20 cellular contexts compared by ENCODE assay signal in genomic region chr2:16028644-16029043, GRCh38.
DNase-seq lines count a peak whose midpoint lies in the region; ATAC-seq and TF ChIP-seq lines count a peak whose summit lies in the region.
"Had no signal": no experiment of that assay in that cellular context is flagged by ENCODE, and none has a peak within 500 bp of the region (broad histone marks: within the 10 kb centered on the region; RNA-seq: fewer than 3 reads in every experiment).

No MANE protein-coding gene starts in this region.

- ATAC-seq in activated naive CD8-positive, alpha-beta T cell treated with anti-CD3 and anti-CD28 coated beads, Interleukin-2, amount 50 U/mL, for 24 hours, result peak; percentile 61
- ATAC-seq: GM12878 had no signal

- no peaks in the 10 kb centered on the region for H3K9me3 Mint-ChIP-seq in activated naive CD8-positive, alpha-beta T cell treated with anti-CD3 and anti-CD28 coated beads, Interleukin-2, amount 50 U/mL, for 24 hours
- no peaks in the 10 kb centered on the region for H3K9me3 Mint-ChIP-seq in activated naive CD8-positive, alpha-beta T cell treated with anti-CD3 and anti-CD28 coated beads for 36 hours
- H3K9me3 Mint-ChIP-seq in neural progenitor cell, result no peaks in the 10 kb centered on the region
- no peaks in the 10 kb centered on the region for H3K9me3 Mint-ChIP-seq in activated CD4-positive, alpha-beta memory T cell treated with anti-CD3 and anti-CD28 coated beads, Interleukin-2, amount 10 ng/mL, durations not matched to agents 7 days and 5 days
- H3K9me3 Mint-ChIP-seq: CD4-positive, alpha-beta T cell had no signal

- H2AFZ ChIP-seq in neural progenitor cell (replicated peaks) (no peak overlapping the region), MM.1S (ENCODE audit: low read length) (no peak overlapping the region)

- H3K79me2 ChIP-seq in neural progenitor cell (ENCODE audit: low read depth) (no peaks in the 10 kb centered on the region), MM.1S (ENCODE audit: low read length) (no peaks in the 10 kb centered on the region)

- no peaks in the 10 kb centered on the region for H3K36me3 Mint-ChIP-seq in activated naive CD8-positive, alpha-beta T cell treated with anti-CD3 and anti-CD28 coated beads, Interleukin-2, amount 50 U/mL, for 24 hours (ENCODE audit: low read depth)
- no peaks in the 10 kb centered on the region for H3K36me3 Mint-ChIP-seq in activated naive CD8-positive, alpha-beta T cell treated with anti-CD3 and anti-CD28 coated beads for 36 hours
- no peaks in the 10 kb centered on the region for H3K36me3 Mint-ChIP-seq in neural progenitor cell
- H3K36me3 Mint-ChIP-seq in activated CD4-positive, alpha-beta memory T cell treated with anti-CD3 and anti-CD28 coated beads, Interleukin-2, amount 10 ng/mL, durations not matched to agents 7 days and 5 days (ENCODE audit: low read depth), result no peaks in the 10 kb centered on the region
- H3K36me3 Mint-ChIP-seq: CD14-positive monocyte had no signal

- H3K4me1 ChIP-seq in neural progenitor cell (peaks cover 38% of the 10 kb centered on the region), MM.1S (ENCODE audit: low read length) (no peaks in the 10 kb centered on the region)
- H3K4me1 ChIP-seq: BLaER1 treated with 17β-estradiol and CSF1 and Interleukin-3, amounts not matched to agents 10 nM and 100 nM had no signal

- peaks cover 8% of the 10 kb centered on the region for H3K4me1 Mint-ChIP-seq in activated naive CD8-positive, alpha-beta T cell treated with anti-CD3 and anti-CD28 coated beads, Interleukin-2, amount 50 U/mL, for 24 hours
- H3K4me1 Mint-ChIP-seq in activated naive CD8-positive, alpha-beta T cell treated with anti-CD3 and anti-CD28 coated beads for 36 hours, result no peaks in the 10 kb centered on the region
- peaks cover 57% of the 10 kb centered on the region for H3K4me1 Mint-ChIP-seq in neural progenitor cell
- no peaks in the 10 kb centered on the region for H3K4me1 Mint-ChIP-seq in activated CD4-positive, alpha-beta memory T cell treated with anti-CD3 and anti-CD28 coated beads, Interleukin-2, amount 10 ng/mL, durations not matched to agents 7 days and 5 days
- H3K4me1 Mint-ChIP-seq: B cell; CD14-positive monocyte; CD8-positive, alpha-beta memory T cell had no signal

- H3K27me3 ChIP-seq in neural progenitor cell (no peaks in the 10 kb centered on the region), MM.1S (replicated peaks; ENCODE audit: insufficient read depth, low read length) (no peaks in the 10 kb centered on the region)
- H3K27me3 ChIP-seq: BLaER1 treated with 17β-estradiol and CSF1 and Interleukin-3, amounts not matched to agents 10 nM and 100 nM had no signal

- no peak overlapping the region for H3K4me3 Mint-ChIP-seq in activated naive CD8-positive, alpha-beta T cell treated with anti-CD3 and anti-CD28 coated beads, Interleukin-2, amount 50 U/mL, for 24 hours
- H3K4me3 Mint-ChIP-seq in activated naive CD8-positive, alpha-beta T cell treated with anti-CD3 and anti-CD28 coated beads for 36 hours, result no peak overlapping the region
- H3K4me3 Mint-ChIP-seq in neural progenitor cell, result peak overlapping the region; percentile 11
- H3K4me3 Mint-ChIP-seq in activated CD4-positive, alpha-beta memory T cell treated with anti-CD3 and anti-CD28 coated beads, Interleukin-2, amount 10 ng/mL, durations not matched to agents 7 days and 5 days, result no peak overlapping the region
- H3K4me3 Mint-ChIP-seq: B cell; CD14-positive monocyte; CD4-positive, alpha-beta T cell; CD8-positive, alpha-beta memory T cell had no signal

- H3K27me3 Mint-ChIP-seq in activated naive CD8-positive, alpha-beta T cell treated with anti-CD3 and anti-CD28 coated beads, Interleukin-2, amount 50 U/mL, for 24 hours, result peaks cover 3% of the 10 kb centered on the region
- no peaks in the 10 kb centered on the region for H3K27me3 Mint-ChIP-seq in activated naive CD8-positive, alpha-beta T cell treated with anti-CD3 and anti-CD28 coated beads for 36 hours
- peaks cover 39% of the 10 kb centered on the region for H3K27me3 Mint-ChIP-seq in neural progenitor cell (ENCODE audit: insufficient read depth, low read depth)
- no peaks in the 10 kb centered on the region for H3K27me3 Mint-ChIP-seq in activated CD4-positive, alpha-beta memory T cell treated with anti-CD3 and anti-CD28 coated beads, Interleukin-2, amount 10 ng/mL, durations not matched to agents 7 days and 5 days
- H3K27me3 Mint-ChIP-seq: B cell; CD4-positive, alpha-beta T cell had no signal

- peak overlapping the region; percentile 17 for H3K27ac Mint-ChIP-seq in activated naive CD8-positive, alpha-beta T cell treated with anti-CD3 and anti-CD28 coated beads, Interleukin-2, amount 50 U/mL, for 24 hours
- no peak overlapping the region for H3K27ac Mint-ChIP-seq in activated naive CD8-positive, alpha-beta T cell treated with anti-CD3 and anti-CD28 coated beads for 36 hours
- H3K27ac Mint-ChIP-seq in neural progenitor cell, result peak overlapping the region; percentile 18
- H3K27ac Mint-ChIP-seq in activated CD4-positive, alpha-beta memory T cell treated with anti-CD3 and anti-CD28 coated beads, Interleukin-2, amount 10 ng/mL, durations not matched to agents 7 days and 5 days, result no peak overlapping the region
- H3K27ac Mint-ChIP-seq: B cell; CD14-positive monocyte; CD4-positive, alpha-beta T cell; CD8-positive, alpha-beta memory T cell had no signal

- H3K9ac ChIP-seq in neural progenitor cell (no peak overlapping the region), MM.1S (ENCODE audit: low read length) (no peak overlapping the region)
- H3K9ac ChIP-seq: BLaER1 treated with 17β-estradiol and CSF1 and Interleukin-3, amounts not matched to agents 10 nM and 100 nM had no signal

- H3K27ac ChIP-seq in neural progenitor cell (no peak overlapping the region), MM.1S (ENCODE audit: low read length) (no peak overlapping the region)
- H3K27ac ChIP-seq: 22Rv1; BLaER1 treated with 17β-estradiol and CSF1 and Interleukin-3, amounts not matched to agents 10 nM and 100 nM had no signal

- DNase-seq in activated naive CD8-positive, alpha-beta T cell treated with anti-CD3 and anti-CD28 coated beads, Interleukin-2, amount 50 U/mL, for 24 hours, result no peak
- DNase-seq in activated naive CD8-positive, alpha-beta T cell treated with anti-CD3 and anti-CD28 coated beads for 36 hours, result no peak
- DNase-seq in SK-N-DZ (ENCODE audit: low spot score) (peak; percentile 93), neural progenitor cell (ENCODE audit: low spot score) (no peak), pons (ENCODE audit: low spot score) (no peak), MM.1S (no peak)
- DNase-seq in activated CD4-positive, alpha-beta memory T cell treated with anti-CD3 and anti-CD28 coated beads, Interleukin-2, amount 10 ng/mL, durations not matched to agents 7 days and 5 days, result no peak
- DNase-seq: CD4-positive, alpha-beta T cell; CD8-positive, alpha-beta memory T cell; DMS 273 treated with DMSO at 0.1 percent for 48 hours; DMS79; EL; GDM1; GOT3; HCEC 1CT had no signal

- H3K9me3 ChIP-seq in neural progenitor cell (ENCODE audit: low read depth) (no peaks in the 10 kb centered on the region), MM.1S (replicated peaks; ENCODE audit: insufficient read depth, low read length) (no peaks in the 10 kb centered on the region)
- H3K9me3 ChIP-seq: BLaER1 treated with 17β-estradiol and CSF1 and Interleukin-3, amounts not matched to agents 10 nM and 100 nM had no signal

- CTCF ChIA-PET in activated CD4-positive, alpha-beta memory T cell treated with anti-CD3 and anti-CD28 coated beads, Interleukin-2, amount 10 ng/mL, durations not matched to agents 7 days and 5 days (lab: Charles Lee), result no interaction called here

- H3K36me3 ChIP-seq in neural progenitor cell (no peaks in the 10 kb centered on the region), MM.1S (replicated peaks; ENCODE audit: insufficient read depth, low read length) (no peaks in the 10 kb centered on the region)
- H3K36me3 ChIP-seq: BLaER1 treated with 17β-estradiol and CSF1 and Interleukin-3, amounts not matched to agents 10 nM and 100 nM had no signal

- peaks cover 34% of the 10 kb centered on the region for H3F3A ChIP-seq in neural progenitor cell (ENCODE audit: low read depth)
- no peaks in the 10 kb centered on the region for H3F3A ChIP-seq in MM.1S (ENCODE audit: insufficient read depth, low read length)

- TF ChIP-seq CTCF in neural progenitor cell (IDR thresholded peaks at IDR 0.05) (no peak), MM.1S (IDR thresholded peaks at IDR 0.05; ENCODE audit: low read length) (no peak)

- POLR2A ChIA-PET in activated CD4-positive, alpha-beta memory T cell treated with anti-CD3 and anti-CD28 coated beads, Interleukin-2, amount 10 ng/mL, durations not matched to agents 7 days and 5 days (lab: Charles Lee), result no interaction called here

- no peak overlapping the region for H3K4me2 ChIP-seq in neural progenitor cell
- no peak overlapping the region for H3K4me2 ChIP-seq in MM.1S (ENCODE audit: low read depth, low read length)
- H3K4me2 ChIP-seq: BLaER1 treated with 17β-estradiol and CSF1 and Interleukin-3, amounts not matched to agents 10 nM and 100 nM had no signal

- H3K4me3 ChIP-seq in neural progenitor cell (no peak overlapping the region), MM.1S (ENCODE audit: low read length) (no peak overlapping the region)
- H3K4me3 ChIP-seq: BLaER1 treated with 17β-estradiol and CSF1 and Interleukin-3, amounts not matched to agents 10 nM and 100 nM; GM12878 had no signal

- H3K9me2 ChIP-seq in MM.1S (replicated peaks; ENCODE audit: insufficient read depth, low read length), result no peaks in the 10 kb centered on the region

- H4K20me1 ChIP-seq in neural progenitor cell (ENCODE audit: low read depth) (peaks cover 15% of the 10 kb centered on the region), MM.1S (ENCODE audit: insufficient read depth, low read length) (no peaks in the 10 kb centered on the region)
- H4K20me1 ChIP-seq: BLaER1 treated with 17β-estradiol and CSF1 and Interleukin-3, amounts not matched to agents 10 nM and 100 nM had no signal

Comparison
In these comparisons a context has a peak if more than half of its experiments do, and no peak if none do; other contexts are left out.
1. H3K27ac Mint-ChIP-seq: peak in activated naive CD8-positive, alpha-beta T cell treated with anti-CD3 and anti-CD28 coated beads, Interleukin-2, amount 50 U/mL, for 24 hours (single experiment) and neural progenitor cell (single experiment); none in activated naive CD8-positive, alpha-beta T cell treated with anti-CD3 and anti-CD28 coated beads for 36 hours (single experiment) and activated CD4-positive, alpha-beta memory T cell treated with anti-CD3 and anti-CD28 coated beads, Interleukin-2, amount 10 ng/mL, durations not matched to agents 7 days and 5 days (single experiment).